9 cellular contexts compared by ENCODE assay signal in genomic region chr5:143826909-143827514, GRCh38. TPM values are rescaled to one million over a fixed set of nuclear protein-coding genes. Genes with fewer than 3 reads are reported as not detected.
A peak's percentile ranks its signal among the peaks of the same experiment; 100 is the strongest.
DNase-seq lines count a peak whose midpoint lies in the region; ATAC-seq lines count a peak whose summit lies in the region.
"Had no signal": no experiment of that assay in that cellular context is flagged by ENCODE, and none has a peak within 500 bp of the region (broad histone marks: within the 10 kb centered on the region; RNA-seq: fewer than 3 reads in every experiment).

No MANE protein-coding gene starts in this region.

- no peak overlapping the region for H3K27ac Mint-ChIP-seq in effector memory CD8-positive, alpha-beta T cell

- H3K9me3 Mint-ChIP-seq in activated T-cell treated with anti-CD3 and anti-CD28 coated beads, Interleukin-2, amount 50 U/mL, for 4 hours: no peaks in the 10 kb centered on the region
- H3K9me3 Mint-ChIP-seq in effector memory CD8-positive, alpha-beta T cell: no peaks in the 10 kb centered on the region

- peak; percentile 62 to 70 for ATAC-seq in activated T-cell treated with anti-CD3 and anti-CD28 coated beads, Interleukin-2, amount 50 U/mL, for 4 hours
- peak; percentile 91 for ATAC-seq in HG02938 (IDR thresholded peaks at IDR 0.05; ENCODE audit: unreplicated experiment)
- no peak for ATAC-seq in effector memory CD8-positive, alpha-beta T cell (replicated peaks)

- peak; percentile 6 for DNase-seq in activated T-cell treated with anti-CD3 and anti-CD28 coated beads, Interleukin-2, amount 50 U/mL, for 4 hours
- DNase-seq in activated T-cell treated with anti-CD3 and anti-CD28 coated beads, Interleukin-2, amount 50 U/mL, for 1 hour: no peak
- DNase-seq in NCI-H2196 treated with DMSO at 0.1 percent for 48 hours (lab: John Stamatoyannopoulos, UW; ENCODE audit: unreplicated experiment): peak; percentile 73
- peak; percentile 23 for DNase-seq in glomerular visceral epithelial cell (ENCODE audit: extremely low spot score)
- DNase-seq in activated CD8-positive, alpha-beta memory T cell treated with anti-CD3 and anti-CD28 coated beads, Interleukin-2, amount 50 U/mL, for 48 hours: no peak
- DNase-seq in effector memory CD8-positive, alpha-beta T cell: no peak
- DNase-seq in ureter (ENCODE audit: low spot score): no peak

- no peaks in the 10 kb centered on the region for H3K27me3 Mint-ChIP-seq in activated T-cell treated with anti-CD3 and anti-CD28 coated beads, Interleukin-2, amount 50 U/mL, for 4 hours (ENCODE audit: low read depth)
- no peaks in the 10 kb centered on the region for H3K27me3 Mint-ChIP-seq in effector memory CD8-positive, alpha-beta T cell

- H3K4me3 Mint-ChIP-seq in activated T-cell treated with anti-CD3 and anti-CD28 coated beads, Interleukin-2, amount 50 U/mL, for 4 hours: no peak overlapping the region
- no peak overlapping the region for H3K4me3 Mint-ChIP-seq in effector memory CD8-positive, alpha-beta T cell

- no peaks in the 10 kb centered on the region for H3K36me3 Mint-ChIP-seq in activated T-cell treated with anti-CD3 and anti-CD28 coated beads, Interleukin-2, amount 50 U/mL, for 4 hours (ENCODE audit: insufficient read depth)
- no peaks in the 10 kb centered on the region for H3K36me3 Mint-ChIP-seq in effector memory CD8-positive, alpha-beta T cell (ENCODE audit: insufficient read depth)

- peaks cover 20% of the 10 kb centered on the region for H3K4me1 Mint-ChIP-seq in activated T-cell treated with anti-CD3 and anti-CD28 coated beads, Interleukin-2, amount 50 U/mL, for 4 hours (ENCODE audit: low read depth)
- H3K4me1 Mint-ChIP-seq in effector memory CD8-positive, alpha-beta T cell (ENCODE audit: low read depth in 2 of 2): peaks cover 5 to 7% of the 10 kb centered on the region in 2 donors

RNA-seq across cellular contexts. Expression of gene HMHB1, which starts 15.1 kb away (rescaled TPM):
- not detected for total RNA-seq in activated T-cell treated with anti-CD3 and anti-CD28 coated beads, Interleukin-2, amount 50 U/mL, for 4 hours
- total RNA-seq in ureter: not detected
- total RNA-seq: T-helper 2 cell treated with Interferon-gamma antibody and Interleukin-4, amounts not matched to agents 100 ng/mL and 5 ng/mL, for 36 hours had no signal

Comparison
In these comparisons a context has a peak if more than half of its experiments do, and no peak if none do; other contexts are left out.
1. DNase-seq: peak in activated T-cell treated with anti-CD3 and anti-CD28 coated beads, Interleukin-2, amount 50 U/mL, for 4 hours (single experiment), NCI-H2196 treated with DMSO at 0.1 percent for 48 hours (single experiment) and glomerular visceral epithelial cell (single experiment); none in activated T-cell treated with anti-CD3 and anti-CD28 coated beads, Interleukin-2, amount 50 U/mL, for 1 hour (single experiment), activated CD8-positive, alpha-beta memory T cell treated with anti-CD3 and anti-CD28 coated beads, Interleukin-2, amount 50 U/mL, for 48 hours (single experiment), effector memory CD8-positive, alpha-beta T cell (0 of 3) and ureter (single experiment).